ENCODE assay signal across 1 cellular context in the genomic region with DNA sequence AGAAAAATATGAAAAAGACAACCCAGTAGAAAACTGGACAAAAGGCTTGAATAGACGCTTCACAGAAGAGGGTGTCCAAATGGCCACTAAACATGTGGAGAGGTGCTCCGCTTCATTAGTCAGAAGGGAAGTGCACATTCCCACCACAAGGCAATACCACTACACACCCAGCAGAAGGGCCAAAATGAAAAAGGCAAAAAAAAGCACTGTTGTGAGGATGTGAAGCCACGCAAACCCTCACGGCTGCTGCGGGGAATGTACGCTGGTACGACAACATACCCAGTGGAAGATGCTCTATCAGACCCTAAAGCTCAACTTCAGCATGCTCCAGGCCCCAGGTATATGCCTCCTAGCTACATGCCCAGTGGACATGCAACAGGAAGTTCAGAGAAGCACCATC.
TF ChIP-seq lines count a peak whose summit lies in the region.

No MANE protein-coding gene starts in this region.

TF ChIP-seq in GM12878, 131 proteins besides CTCF, POLR2A, EP300 and RAD21 (continued from another document):
- TF ChIP-seq, protein P1, sequence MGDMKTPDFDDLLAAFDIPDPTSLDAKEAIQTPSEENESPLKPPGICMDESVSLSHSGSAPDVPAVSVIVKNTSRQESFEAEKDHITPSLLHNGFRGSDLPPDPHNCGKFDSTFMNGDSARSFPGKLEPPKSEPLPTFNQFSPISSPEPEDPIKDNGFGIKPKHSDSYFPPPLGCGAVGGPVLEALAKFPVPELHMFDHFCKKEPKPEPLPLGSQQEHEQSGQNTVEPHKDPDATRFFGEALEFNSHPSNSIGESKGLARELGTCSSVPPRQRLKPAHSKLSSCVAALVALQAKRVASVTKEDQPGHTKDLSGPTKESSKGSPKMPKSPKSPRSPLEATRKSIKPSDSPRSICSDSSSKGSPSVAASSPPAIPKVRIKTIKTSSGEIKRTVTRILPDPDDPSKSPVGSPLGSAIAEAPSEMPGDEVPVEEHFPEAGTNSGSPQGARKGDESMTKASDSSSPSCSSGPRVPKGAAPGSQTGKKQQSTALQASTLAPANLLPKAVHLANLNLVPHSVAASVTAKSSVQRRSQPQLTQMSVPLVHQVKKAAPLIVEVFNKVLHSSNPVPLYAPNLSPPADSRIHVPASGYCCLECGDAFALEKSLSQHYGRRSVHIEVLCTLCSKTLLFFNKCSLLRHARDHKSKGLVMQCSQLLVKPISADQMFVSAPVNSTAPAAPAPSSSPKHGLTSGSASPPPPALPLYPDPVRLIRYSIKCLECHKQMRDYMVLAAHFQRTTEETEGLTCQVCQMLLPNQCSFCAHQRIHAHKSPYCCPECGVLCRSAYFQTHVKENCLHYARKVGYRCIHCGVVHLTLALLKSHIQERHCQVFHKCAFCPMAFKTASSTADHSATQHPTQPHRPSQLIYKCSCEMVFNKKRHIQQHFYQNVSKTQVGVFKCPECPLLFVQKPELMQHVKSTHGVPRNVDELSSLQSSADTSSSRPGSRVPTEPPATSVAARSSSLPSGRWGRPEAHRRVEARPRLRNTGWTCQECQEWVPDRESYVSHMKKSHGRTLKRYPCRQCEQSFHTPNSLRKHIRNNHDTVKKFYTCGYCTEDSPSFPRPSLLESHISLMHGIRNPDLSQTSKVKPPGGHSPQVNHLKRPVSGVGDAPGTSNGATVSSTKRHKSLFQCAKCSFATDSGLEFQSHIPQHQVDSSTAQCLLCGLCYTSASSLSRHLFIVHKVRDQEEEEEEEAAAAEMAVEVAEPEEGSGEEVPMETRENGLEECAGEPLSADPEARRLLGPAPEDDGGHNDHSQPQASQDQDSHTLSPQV (IDR thresholded peaks at IDR 0.05), result no peak
- TF ChIP-seq TARDBP (IDR thresholded peaks at IDR 0.05; ENCODE audit: borderline replicate concordance), result no peak
- TF ChIP-seq BHLHE40 (IDR thresholded peaks at IDR 0.05; ENCODE audit: borderline replicate concordance in 1 of 2, low read depth in 2 of 2, low read length in 1 of 2), result no peak
- TF ChIP-seq SIX5 (IDR thresholded peaks at IDR 0.05; ENCODE audit: low read depth, low read length, severe bottlenecking), result no peak
- TF ChIP-seq, protein P2, sequence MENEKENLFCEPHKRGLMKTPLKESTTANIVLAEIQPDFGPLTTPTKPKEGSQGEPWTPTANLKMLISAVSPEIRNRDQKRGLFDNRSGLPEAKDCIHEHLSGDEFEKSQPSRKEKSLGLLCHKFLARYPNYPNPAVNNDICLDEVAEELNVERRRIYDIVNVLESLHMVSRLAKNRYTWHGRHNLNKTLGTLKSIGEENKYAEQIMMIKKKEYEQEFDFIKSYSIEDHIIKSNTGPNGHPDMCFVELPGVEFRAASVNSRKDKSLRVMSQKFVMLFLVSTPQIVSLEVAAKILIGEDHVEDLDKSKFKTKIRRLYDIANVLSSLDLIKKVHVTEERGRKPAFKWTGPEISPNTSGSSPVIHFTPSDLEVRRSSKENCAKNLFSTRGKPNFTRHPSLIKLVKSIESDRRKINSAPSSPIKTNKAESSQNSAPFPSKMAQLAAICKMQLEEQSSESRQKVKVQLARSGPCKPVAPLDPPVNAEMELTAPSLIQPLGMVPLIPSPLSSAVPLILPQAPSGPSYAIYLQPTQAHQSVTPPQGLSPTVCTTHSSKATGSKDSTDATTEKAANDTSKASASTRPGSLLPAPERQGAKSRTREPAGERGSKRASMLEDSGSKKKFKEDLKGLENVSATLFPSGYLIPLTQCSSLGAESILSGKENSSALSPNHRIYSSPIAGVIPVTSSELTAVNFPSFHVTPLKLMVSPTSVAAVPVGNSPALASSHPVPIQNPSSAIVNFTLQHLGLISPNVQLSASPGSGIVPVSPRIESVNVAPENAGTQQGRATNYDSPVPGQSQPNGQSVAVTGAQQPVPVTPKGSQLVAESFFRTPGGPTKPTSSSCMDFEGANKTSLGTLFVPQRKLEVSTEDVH (IDR thresholded peaks at IDR 0.05; ENCODE audit: low read depth, partially characterized antibody), result no peak
TF ChIP-seq in GM12878: peak in this region for 1.
